Comparison of ENCODE assay signal across 23 cellular contexts in genomic region chr5:98497391-98497790, GRCh38.
"Had no signal": no experiment of that assay in that cellular context is flagged by ENCODE, and none has a peak within 500 bp of the region (broad histone marks: within the 10 kb centered on the region; RNA-seq: fewer than 3 reads in every experiment).

No MANE protein-coding gene starts in this region.

- H3K4me3 ChIP-seq: ascending aorta, cardiac muscle cell, esophagus muscularis mucosa, mucosa of descending colon, tibial nerve, vagina had no signal

- FAIRE-seq: endometrium, islet of Langerhans, small intestine had no signal

- H3K36me3 ChIP-seq: ascending aorta, cardiac muscle cell, esophagus muscularis mucosa, tibial nerve, vagina had no signal

- ATAC-seq: activated CD4-positive, alpha-beta T cell treated with anti-CD3 and anti-CD28 coated beads for 36 hours; activated CD8-positive, alpha-beta memory T cell treated with anti-CD3 and anti-CD28 coated beads, Interleukin-2, amount 10 ng/mL, durations not matched to agents 7 days and 5 days; foreskin keratinocyte; left lobe of liver; natural killer cell; right cardiac atrium had no signal

- H3K9me3 ChIP-seq: ascending aorta, vagina had no signal

- H3K27me3 ChIP-seq: ascending aorta, cardiac muscle cell, esophagus muscularis mucosa, foreskin keratinocyte, tibial nerve, vagina had no signal

- DNase-seq: activated CD4-positive, alpha-beta memory T cell treated with anti-CD3 and anti-CD28 coated beads for 36 hours; activated CD4-positive, alpha-beta T cell treated with anti-CD3 and anti-CD28 coated beads for 36 hours; activated CD8-positive, alpha-beta memory T cell treated with anti-CD3 and anti-CD28 coated beads, Interleukin-2, amount 10 ng/mL, durations not matched to agents 7 days and 5 days; activated naive CD4-positive, alpha-beta T cell treated with anti-CD3 and anti-CD28 coated beads, Interleukin-2, amount 10 ng/mL, durations not matched to agents 7 days and 5 days; activated T-cell treated with anti-CD3 and anti-CD28 coated beads, Interleukin-2, amount 50 U/mL, for 1 hour; foreskin keratinocyte; head of caudate nucleus; mucosa of descending colon; natural killer cell; nucleus accumbens; right cardiac atrium; stimulated activated CD4-positive, alpha-beta T cell treated with anti-CD3 and anti-CD28 coated beads, Interleukin-4, amount 100 ng/mL, for 24 hours; stimulated activated naive CD4-positive, alpha-beta T cell; substantia nigra had no signal

- H3K27ac ChIP-seq: ascending aorta, cardiac muscle cell, foreskin keratinocyte, tibial nerve, vagina had no signal

- H3K4me1 ChIP-seq: ascending aorta, foreskin keratinocyte, tibial nerve, vagina had no signal
